ENCODE assay signal across 1 cellular context in the genomic region with DNA sequence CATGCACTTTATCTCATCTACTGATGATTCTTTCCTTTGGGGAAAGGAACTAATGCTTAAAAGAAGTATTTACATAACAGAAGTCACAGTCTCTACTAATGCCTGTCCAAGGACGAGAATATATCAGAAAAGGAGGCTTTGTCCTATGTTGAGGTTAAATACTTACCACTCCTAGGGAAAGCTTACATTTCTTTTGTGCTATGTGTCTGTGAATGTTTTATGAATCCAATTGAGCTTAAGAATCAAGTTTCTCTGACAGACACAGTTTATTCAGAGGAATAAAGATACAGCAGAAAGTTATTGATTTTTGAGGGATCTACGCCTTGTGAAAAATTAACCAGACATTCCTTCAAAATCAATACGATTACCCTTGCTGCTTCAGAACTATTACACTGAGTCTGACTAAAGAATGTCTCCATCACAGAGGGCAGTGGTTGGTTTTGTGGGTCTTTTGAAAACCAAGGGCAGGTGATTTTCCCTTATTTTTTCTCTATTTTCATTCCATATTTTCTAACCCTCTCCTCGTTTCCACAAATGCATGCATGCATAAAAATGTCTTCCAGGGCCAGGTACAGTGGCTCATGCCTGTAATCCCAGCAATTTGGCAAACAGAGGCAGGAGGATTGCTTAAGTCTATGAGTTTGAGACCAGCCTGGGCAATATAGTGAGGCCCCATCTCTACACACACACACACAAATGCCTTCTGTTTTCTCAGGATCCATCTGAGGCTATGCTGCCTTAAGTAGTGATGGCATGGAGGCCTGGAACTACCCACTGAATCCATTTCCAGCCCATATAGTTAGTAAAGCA.
TF ChIP-seq lines count a peak whose summit lies in the region.

No MANE protein-coding gene starts in this region.

TF ChIP-seq in IMR-90, 13 proteins besides CTCF, POLR2A, EP300 and RAD21 (continued from another document):
- TF ChIP-seq, protein P1, sequence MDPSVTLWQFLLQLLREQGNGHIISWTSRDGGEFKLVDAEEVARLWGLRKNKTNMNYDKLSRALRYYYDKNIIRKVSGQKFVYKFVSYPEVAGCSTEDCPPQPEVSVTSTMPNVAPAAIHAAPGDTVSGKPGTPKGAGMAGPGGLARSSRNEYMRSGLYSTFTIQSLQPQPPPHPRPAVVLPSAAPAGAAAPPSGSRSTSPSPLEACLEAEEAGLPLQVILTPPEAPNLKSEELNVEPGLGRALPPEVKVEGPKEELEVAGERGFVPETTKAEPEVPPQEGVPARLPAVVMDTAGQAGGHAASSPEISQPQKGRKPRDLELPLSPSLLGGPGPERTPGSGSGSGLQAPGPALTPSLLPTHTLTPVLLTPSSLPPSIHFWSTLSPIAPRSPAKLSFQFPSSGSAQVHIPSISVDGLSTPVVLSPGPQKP (IDR thresholded peaks at IDR 0.05; ENCODE audit: borderline replicate concordance, low read depth, low read length): no peak
- TF ChIP-seq RFX5 (IDR thresholded peaks at IDR 0.05; ENCODE audit: low read depth, low read length) (no peak), FOS (IDR thresholded peaks at IDR 0.05; ENCODE audit: low read depth, low read length) (no peak), SMC3 (IDR thresholded peaks at IDR 0.05; ENCODE audit: low read depth, low read length) (no peak), BHLHE40 (IDR thresholded peaks at IDR 0.05; ENCODE audit: low read depth, low read length) (no peak)
TF ChIP-seq in IMR-90: peak in this region for 0.
